Comparison of ENCODE assay signal across 25 cellular contexts in genomic region chr13:81757348-81757950, GRCh38.
A peak's percentile ranks its signal among the peaks of the same experiment; 100 is the strongest.
DNase-seq lines count a peak whose midpoint lies in the region; ATAC-seq, FAIRE-seq and TF ChIP-seq lines count a peak whose summit lies in the region.
"Had no signal": no experiment of that assay in that cellular context is flagged by ENCODE, and none has a peak within 500 bp of the region (broad histone marks: within the 10 kb centered on the region; RNA-seq: fewer than 3 reads in every experiment).

No MANE protein-coding gene starts in this region.

- intact Hi-C loops in GM12878 (cut with micrococcal nuclease; ENCODE audit: unreplicated experiment) = no loop called here

- DNase-seq in OCI-M1 (lab: John Stamatoyannopoulos, UW) (peak; percentile 12), GM12878 (ENCODE audit: low read depth, low spot score) (no peak), hepatocyte (ENCODE audit: low spot score) (no peak), renal cortical epithelial cell (ENCODE audit: low read depth) (peak; percentile 64), caudate nucleus (lab: John Stamatoyannopoulos, UW) (no peak), NCI-H446 (lab: John Stamatoyannopoulos, UW) (no peak)
- DNase-seq: 8988T; ACHN; AML-193; BE2C; CD4-positive, alpha-beta T cell; CD8-positive, alpha-beta memory T cell; DMS 273 treated with DMSO at 0.1 percent for 48 hours; DMS79; EL; GDM1; GOT3; HFFc6 had no signal

- peak; percentile 56; the same call in 2 of the 3 replicates for ATAC-seq in GM12878
- ATAC-seq in GM21737 (IDR thresholded peaks at IDR 0.05; ENCODE audit: unreplicated experiment) = no peak
- ATAC-seq: A549 had no signal

- H3K36me3 ChIP-seq in GM12878 (ENCODE audit: control insufficient read depth in 2 of 2, insufficient read depth in 2 of 2, low read length in 1 of 2) (no peaks in the 10 kb centered on the region), hepatocyte (replicated peaks; ENCODE audit: insufficient read depth, low read depth) (no peaks in the 10 kb centered on the region)
- H3K36me3 ChIP-seq: BE2C; BLaER1 treated with 17β-estradiol and CSF1 and Interleukin-3, amounts not matched to agents 10 nM and 100 nM; HAP-1 had no signal

- H3K27me3 ChIP-seq in GM12878 (replicated peaks in 1 of 2; ENCODE audit: control insufficient read depth in 2 of 2, insufficient read depth in 2 of 2, low read length in 1 of 2) = no peaks in the 10 kb centered on the region
- no peaks in the 10 kb centered on the region for H3K27me3 ChIP-seq in hepatocyte
- H3K27me3 ChIP-seq: BE2C; BLaER1 treated with 17β-estradiol and CSF1 and Interleukin-3, amounts not matched to agents 10 nM and 100 nM had no signal

- POLR2A ChIA-PET in GM12878 (lab: Charles Lee) = no interaction called here

- CTCF ChIA-PET in GM12878 (lab: Yijun Ruan, JAX) = no interaction called here

- H3K9me3 ChIP-seq in GM12878 (replicated peaks; ENCODE audit: control insufficient read depth, insufficient read depth, low read length) (no peaks in the 10 kb centered on the region), hepatocyte (ENCODE audit: low read depth) (no peaks in the 10 kb centered on the region)
- H3K9me3 ChIP-seq: A549, BE2C, HAP-1 had no signal

- H3K9me2 ChIP-seq in hepatocyte (replicated peaks; ENCODE audit: insufficient read depth) = no peaks in the 10 kb centered on the region

- RAD21 ChIA-PET in GM12878 (lab: Charles Lee; ENCODE audit: unreplicated experiment) = no interaction called here

- no peak for TF ChIP-seq POLR2A in GM12878 (IDR thresholded peaks at IDR 0.05; ENCODE audit: low read depth, low read length)

- no peak overlapping the region for H3K4me3 ChIP-seq in GM12878
- H3K4me3 ChIP-seq in hepatocyte = no peak overlapping the region
- H3K4me3 ChIP-seq: A549; BLaER1 treated with 17β-estradiol and CSF1 and Interleukin-3, amounts not matched to agents 10 nM and 100 nM; HAP-1 had no signal

- no peak for FAIRE-seq in GM12878 (lab: Jason Lieb, UNC)
- FAIRE-seq: A549, GM12891, GM18507, H54 had no signal

- H3K4me2 ChIP-seq in GM12878 (ENCODE audit: control insufficient read depth, insufficient read depth) = no peak overlapping the region
- H3K4me2 ChIP-seq in hepatocyte = no peak overlapping the region
- H3K4me2 ChIP-seq: A549; BLaER1 treated with 17β-estradiol and CSF1 and Interleukin-3, amounts not matched to agents 10 nM and 100 nM had no signal

- TF ChIP-seq CTCF in GM12878 (IDR thresholded peaks at IDR 0.05 in 2 of 3, conservative IDR thresholded peaks at IDR 0.05 in 1 of 3; ENCODE audit: control insufficient read depth in 2 of 3, extremely low read depth in 1 of 3, insufficient read depth in 1 of 3, low read depth in 3 of 3, low read length in 3 of 3) = no peak
- TF ChIP-seq CTCF in hepatocyte (IDR thresholded peaks at IDR 0.05; ENCODE audit: poor library complexity) = no peak

- BruUV-seq in GM12878 (replicated peaks; lab: Mats Ljungman, UMichigan) = no TSS peak

- in situ Hi-C loops in GM12878 (cut with MboI) = no loop called here

- H2AFZ ChIP-seq in GM12878 (ENCODE audit: control insufficient read depth, low read depth, low read length) (no peak overlapping the region), hepatocyte (no peak overlapping the region)

- no peaks in the 10 kb centered on the region for H3K79me2 ChIP-seq in GM12878 (ENCODE audit: control insufficient read depth, insufficient read depth, low read length)
- no peaks in the 10 kb centered on the region for H3K79me2 ChIP-seq in hepatocyte

- H3K27ac ChIP-seq in GM12878 (ENCODE audit: control insufficient read depth, insufficient read depth) = no peak overlapping the region
- H3K27ac ChIP-seq in hepatocyte = peak overlapping the region; percentile 38
- no peak overlapping the region for H3K27ac ChIP-seq in caudate nucleus (ENCODE audit: low read depth, low read length)
- H3K27ac ChIP-seq: A549; BLaER1 treated with 17β-estradiol and CSF1 and Interleukin-3, amounts not matched to agents 10 nM and 100 nM had no signal

- SMC1A ChIA-PET in GM12878 (lab: Charles Lee; ENCODE audit: uncharacterized antibody, unreplicated experiment) = interaction anchor here (0.7 kb wide), 1 partner anchor 174 kb away, joined by 3 read pairs; no protein-coding TSS in a partner anchor

- TF ChIP-seq EP300 in GM12878 (IDR thresholded peaks at IDR 0.05; ENCODE audit: borderline replicate concordance in 1 of 2, control insufficient read depth in 1 of 2, low read depth in 2 of 2, low read length in 2 of 2) = no peak

- H4K20me1 ChIP-seq in GM12878 (ENCODE audit: control insufficient read depth, insufficient read depth) = no peaks in the 10 kb centered on the region
- H4K20me1 ChIP-seq in hepatocyte (ENCODE audit: insufficient read depth, poor library complexity, severe bottlenecking) = no peaks in the 10 kb centered on the region
- H4K20me1 ChIP-seq: BLaER1 treated with 17β-estradiol and CSF1 and Interleukin-3, amounts not matched to agents 10 nM and 100 nM had no signal

- no peak overlapping the region for H3K9ac ChIP-seq in GM12878 (ENCODE audit: control insufficient read depth, insufficient read depth, low read length)
- H3K9ac ChIP-seq: BLaER1 treated with 17β-estradiol and CSF1 and Interleukin-3, amounts not matched to agents 10 nM and 100 nM had no signal

- TF ChIP-seq RAD21 in GM12878 (IDR thresholded peaks at IDR 0.05; ENCODE audit: insufficient read depth, low read depth, low read length) = no peak

- no peaks in the 10 kb centered on the region for H3K4me1 ChIP-seq in GM12878 (ENCODE audit: control insufficient read depth, insufficient read depth, low read length)
- no peaks in the 10 kb centered on the region for H3K4me1 ChIP-seq in hepatocyte (ENCODE audit: insufficient read depth)
- H3K4me1 ChIP-seq: A549; BE2C; BLaER1 treated with 17β-estradiol and CSF1 and Interleukin-3, amounts not matched to agents 10 nM and 100 nM; HAP-1 had no signal

TF ChIP-seq in GM12878, 131 proteins besides CTCF, POLR2A, EP300 and RAD21:
- TF ChIP-seq SMARCA5 (IDR thresholded peaks at IDR 0.05) (no peak), CUX1 (IDR thresholded peaks at IDR 0.05; ENCODE audit: insufficient replicate concordance, low read depth, low read length) (no peak), SREBF1 (IDR thresholded peaks at IDR 0.05; ENCODE audit: low read length) (no peak), POLR2AphosphoS5 (IDR thresholded peaks at IDR 0.05; ENCODE audit: low read length) (no peak), WRNIP1 (IDR thresholded peaks at IDR 0.05; ENCODE audit: borderline replicate concordance, low read depth, low read length) (no peak), MLLT1 (IDR thresholded peaks at IDR 0.05) (no peak), ATF7 (IDR thresholded peaks at IDR 0.05; ENCODE audit: low read depth) (no peak), GATAD2B (conservative IDR thresholded peaks at IDR 0.05; ENCODE audit: low read depth) (no peak), STAT1 (conservative IDR thresholded peaks at IDR 0.05) (no peak)

Comparison
In these comparisons a context has a peak if more than half of its experiments do, and no peak if none do; other contexts are left out.
1. DNase-seq: peak in OCI-M1 (single experiment) and renal cortical epithelial cell (single experiment); none in GM12878 (single experiment), hepatocyte (single experiment), caudate nucleus (0 of 61) and NCI-H446 (0 of 2).